8 cellular contexts compared by ENCODE assay signal in the genomic region with DNA sequence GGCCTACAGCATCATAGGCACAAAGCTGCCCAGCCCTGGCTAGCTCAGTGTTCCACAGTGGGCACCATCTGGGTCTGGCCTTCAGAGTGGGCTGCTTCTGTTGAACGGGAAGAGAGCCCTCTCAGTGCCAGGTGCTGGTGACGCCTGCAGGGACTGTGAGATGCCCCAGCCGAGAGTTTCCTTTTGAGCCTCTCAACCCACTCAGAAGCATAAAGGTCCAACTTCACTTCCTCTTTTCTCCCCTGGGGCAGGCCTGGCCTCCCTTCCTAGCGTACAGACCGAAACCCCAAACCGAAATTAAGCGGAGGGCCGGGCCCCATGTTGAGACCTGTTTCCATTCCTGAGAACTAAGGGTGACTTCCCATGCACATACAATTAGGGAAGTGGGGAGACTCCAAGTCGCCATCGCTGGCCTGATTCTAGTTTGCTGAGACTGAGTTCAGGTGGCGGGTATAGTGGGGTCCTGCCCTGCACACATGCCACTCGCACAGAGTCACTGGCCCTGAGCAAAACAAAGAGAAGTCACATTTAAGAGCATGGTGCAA. TPM values are rescaled to one million over a fixed set of nuclear protein-coding genes. Genes with fewer than 3 reads are reported as not detected.
DNase-seq lines count a peak whose midpoint lies in the region; ATAC-seq lines count a peak whose summit lies in the region.

No MANE protein-coding gene starts in this region.

- ATAC-seq in GM19452 (IDR thresholded peaks at IDR 0.05; ENCODE audit: unreplicated experiment): peak; percentile 78
- ATAC-seq in HG03457 (IDR thresholded peaks at IDR 0.05; ENCODE audit: unreplicated experiment): peak; percentile 60

- intact Hi-C loops in activated T-helper 1 cell treated with anti-CD3 and anti-CD28 coated beads, Interleukin-12 subunit alpha, Interleukin-12 subunit beta, Interleukin-2, Interleukin-4 antibody, amounts not matched to agents 30 ng/mL and 10 ng/mL and 1 ng/mL, durations not matched to agents 14 hours and 24 hours and 36 hours (cut with micrococcal nuclease): loop anchor here (1.0 to 2.0 kb wide), 7 partner anchors 7 to 220 kb away; a partner anchor contains a TSS

- peaks cover 51% of the 10 kb centered on the region for H3K4me1 Mint-ChIP-seq in activated T-helper 1 cell treated with anti-CD3 and anti-CD28 coated beads, Interleukin-12 subunit alpha, Interleukin-12 subunit beta, Interleukin-2, Interleukin-4 antibody, amounts not matched to agents 30 ng/mL and 10 ng/mL and 1 ng/mL, durations not matched to agents 14 hours and 24 hours and 36 hours (ENCODE audit: low read depth)

- H3K36me3 Mint-ChIP-seq in activated T-helper 1 cell treated with anti-CD3 and anti-CD28 coated beads, Interleukin-12 subunit alpha, Interleukin-12 subunit beta, Interleukin-2, Interleukin-4 antibody, amounts not matched to agents 30 ng/mL and 10 ng/mL and 1 ng/mL, durations not matched to agents 14 hours and 24 hours and 36 hours (ENCODE audit: low read depth): peaks cover 47% of the 10 kb centered on the region

- H3K27me3 Mint-ChIP-seq in activated T-helper 1 cell treated with anti-CD3 and anti-CD28 coated beads, Interleukin-12 subunit alpha, Interleukin-12 subunit beta, Interleukin-2, Interleukin-4 antibody, amounts not matched to agents 30 ng/mL and 10 ng/mL and 1 ng/mL, durations not matched to agents 14 hours and 24 hours and 36 hours (ENCODE audit: insufficient read depth): peaks cover 1% of the 10 kb centered on the region

- no peaks in the 10 kb centered on the region for H3K9me3 Mint-ChIP-seq in activated T-helper 1 cell treated with anti-CD3 and anti-CD28 coated beads, Interleukin-12 subunit alpha, Interleukin-12 subunit beta, Interleukin-2, Interleukin-4 antibody, amounts not matched to agents 30 ng/mL and 10 ng/mL and 1 ng/mL, durations not matched to agents 14 hours and 24 hours and 36 hours

- DNase-seq in GF-D8 (lab: John Stamatoyannopoulos, UW) (peak; percentile 92), NCI-H1694 (lab: John Stamatoyannopoulos, UW) (no peak), kidney glomerular epithelial cell (lab: John Stamatoyannopoulos, UW) (no peak), NCI-H146 (lab: John Stamatoyannopoulos, UW) (no peak)
- peak; percentile 41 for DNase-seq in activated T-helper 1 cell treated with anti-CD3 and anti-CD28 coated beads, Interleukin-12 subunit alpha, Interleukin-12 subunit beta, Interleukin-2, Interleukin-4 antibody, amounts not matched to agents 30 ng/mL and 10 ng/mL and 1 ng/mL, durations not matched to agents 14 hours and 24 hours and 36 hours (ENCODE audit: low spot score)
- peak; percentile 43 to 61 (median 53) for DNase-seq in stimulated activated CD4-positive, alpha-beta T cell treated with anti-CD3 and anti-CD28 coated beads, Interleukin-12 subunit alpha, Interleukin-12 subunit beta, amount 100 ng/mL, for 48 hours (ENCODE audit: low read depth in 2 of 3, low spot score in 1 of 3)

- peak overlapping the region; percentile 70 for H3K4me3 Mint-ChIP-seq in activated T-helper 1 cell treated with anti-CD3 and anti-CD28 coated beads, Interleukin-12 subunit alpha, Interleukin-12 subunit beta, Interleukin-2, Interleukin-4 antibody, amounts not matched to agents 30 ng/mL and 10 ng/mL and 1 ng/mL, durations not matched to agents 14 hours and 24 hours and 36 hours

- H3K27ac Mint-ChIP-seq in activated T-helper 1 cell treated with anti-CD3 and anti-CD28 coated beads, Interleukin-12 subunit alpha, Interleukin-12 subunit beta, Interleukin-2, Interleukin-4 antibody, amounts not matched to agents 30 ng/mL and 10 ng/mL and 1 ng/mL, durations not matched to agents 14 hours and 24 hours and 36 hours: peak overlapping the region; percentile 95

RNA-seq across cellular contexts. Expression of a gene that starts 6.9 kb away (rescaled TPM):
- total RNA-seq in activated T-helper 1 cell treated with anti-CD3 and anti-CD28 coated beads, Interleukin-12 subunit alpha, Interleukin-12 subunit beta, Interleukin-2, Interleukin-4 antibody, amounts not matched to agents 30 ng/mL and 10 ng/mL and 1 ng/mL, durations not matched to agents 14 hours and 24 hours and 36 hours: 235 and 248 TPM in 2 replicates

RNA-seq across cellular contexts. Expression of a gene that starts 24.9 kb away (rescaled TPM):
- total RNA-seq in activated T-helper 1 cell treated with anti-CD3 and anti-CD28 coated beads, Interleukin-12 subunit alpha, Interleukin-12 subunit beta, Interleukin-2, Interleukin-4 antibody, amounts not matched to agents 30 ng/mL and 10 ng/mL and 1 ng/mL, durations not matched to agents 14 hours and 24 hours and 36 hours: 32.0 and 35.2 TPM in 2 replicates

RNA-seq across cellular contexts. Expression of a gene that starts 42.3 kb away (rescaled TPM):
- total RNA-seq in activated T-helper 1 cell treated with anti-CD3 and anti-CD28 coated beads, Interleukin-12 subunit alpha, Interleukin-12 subunit beta, Interleukin-2, Interleukin-4 antibody, amounts not matched to agents 30 ng/mL and 10 ng/mL and 1 ng/mL, durations not matched to agents 14 hours and 24 hours and 36 hours: 346 and 351 TPM in 2 replicates

RNA-seq across cellular contexts. Expression of a gene that starts 54.8 kb away (rescaled TPM):
- not detected in 2 replicates for total RNA-seq in activated T-helper 1 cell treated with anti-CD3 and anti-CD28 coated beads, Interleukin-12 subunit alpha, Interleukin-12 subunit beta, Interleukin-2, Interleukin-4 antibody, amounts not matched to agents 30 ng/mL and 10 ng/mL and 1 ng/mL, durations not matched to agents 14 hours and 24 hours and 36 hours

Comparison
In these comparisons a context has a peak if more than half of its experiments do, and no peak if none do; other contexts are left out.
1. DNase-seq: peak in GF-D8 (single experiment), activated T-helper 1 cell treated with anti-CD3 and anti-CD28 coated beads, Interleukin-12 subunit alpha, Interleukin-12 subunit beta, Interleukin-2, Interleukin-4 antibody, amounts not matched to agents 30 ng/mL and 10 ng/mL and 1 ng/mL, durations not matched to agents 14 hours and 24 hours and 36 hours (single experiment) and stimulated activated CD4-positive, alpha-beta T cell treated with anti-CD3 and anti-CD28 coated beads, Interleukin-12 subunit alpha, Interleukin-12 subunit beta, amount 100 ng/mL, for 48 hours (3 of 3); none in NCI-H1694 (single experiment), kidney glomerular epithelial cell (single experiment) and NCI-H146 (single experiment).